9 cellular contexts compared by ENCODE assay signal in genomic region chrX:1582686-1583437, GRCh38. TPM values are rescaled to one million over a fixed set of nuclear protein-coding genes. Genes with fewer than 3 reads are reported as not detected.
A peak's percentile ranks its signal among the peaks of the same experiment; 100 is the strongest.
DNase-seq lines count a peak whose midpoint lies in the region; ATAC-seq lines count a peak whose summit lies in the region.
"Had no signal": no experiment of that assay in that cellular context is flagged by ENCODE, and none has a peak within 500 bp of the region (broad histone marks: within the 10 kb centered on the region; RNA-seq: fewer than 3 reads in every experiment).

No MANE protein-coding gene starts in this region.

- H3K9me3 Mint-ChIP-seq in activated CD4-positive, alpha-beta T cell treated with anti-CD3 and anti-CD28 coated beads for 36 hours (ENCODE audit: low read depth): no peaks in the 10 kb centered on the region
- no peaks in the 10 kb centered on the region for H3K9me3 Mint-ChIP-seq in T-cell
- no peaks in the 10 kb centered on the region for H3K9me3 Mint-ChIP-seq in central memory CD8-positive, alpha-beta T cell
- no peaks in the 10 kb centered on the region for H3K9me3 Mint-ChIP-seq in stimulated activated memory B cell treated with anti-CD40 and anti-IgM and Interleukin-4, amounts not matched to agents 10 μg/mL and 1 μg/mL and 100 μg/mL, for 72 hours

- H3K4me3 Mint-ChIP-seq in activated CD4-positive, alpha-beta T cell treated with anti-CD3 and anti-CD28 coated beads for 36 hours: peak overlapping the region; percentile 15
- H3K4me3 Mint-ChIP-seq in T-cell: peak overlapping the region; percentile 46 to 53 (median 52)
- peak overlapping the region; percentile 22 for H3K4me3 Mint-ChIP-seq in central memory CD8-positive, alpha-beta T cell
- peak overlapping the region; percentile 68 for H3K4me3 Mint-ChIP-seq in stimulated activated memory B cell treated with anti-CD40 and anti-IgM and Interleukin-4, amounts not matched to agents 10 μg/mL and 1 μg/mL and 100 μg/mL, for 72 hours

- ATAC-seq in activated CD4-positive, alpha-beta T cell treated with anti-CD3 and anti-CD28 coated beads for 36 hours: peak; percentile 76
- peak; percentile 49 for ATAC-seq in HG03196 (IDR thresholded peaks at IDR 0.05; ENCODE audit: unreplicated experiment)
- ATAC-seq in T-cell (replicated peaks in 1 of 4): peak; percentile 59 to 93 (median 80)
- ATAC-seq in central memory CD8-positive, alpha-beta T cell (replicated peaks; ENCODE audit: extremely low read depth, poor library complexity, severe bottlenecking): peak; percentile 71
- ATAC-seq in stimulated activated memory B cell treated with anti-CD40 and anti-IgM and Interleukin-4, amounts not matched to agents 10 μg/mL and 1 μg/mL and 100 μg/mL, for 72 hours: peak; percentile 94
- ATAC-seq in GM18498 (IDR thresholded peaks at IDR 0.05; ENCODE audit: unreplicated experiment): no peak

- CTCF ChIA-PET in activated CD4-positive, alpha-beta T cell treated with anti-CD3 and anti-CD28 coated beads for 36 hours (lab: Charles Lee): no interaction called here
- CTCF ChIA-PET in T-cell (lab: Charles Lee): no interaction called here

- no peaks in the 10 kb centered on the region for H3K36me3 Mint-ChIP-seq in activated CD4-positive, alpha-beta T cell treated with anti-CD3 and anti-CD28 coated beads for 36 hours (ENCODE audit: low read depth)
- no peaks in the 10 kb centered on the region for H3K36me3 Mint-ChIP-seq in T-cell
- peaks cover 1% of the 10 kb centered on the region for H3K36me3 Mint-ChIP-seq in central memory CD8-positive, alpha-beta T cell (ENCODE audit: insufficient read depth)
- H3K36me3 Mint-ChIP-seq in stimulated activated memory B cell treated with anti-CD40 and anti-IgM and Interleukin-4, amounts not matched to agents 10 μg/mL and 1 μg/mL and 100 μg/mL, for 72 hours: no peaks in the 10 kb centered on the region

- peaks cover 21% of the 10 kb centered on the region for H3K4me1 Mint-ChIP-seq in activated CD4-positive, alpha-beta T cell treated with anti-CD3 and anti-CD28 coated beads for 36 hours
- H3K4me1 Mint-ChIP-seq in T-cell: peaks cover 26 to 40% (median 30%) of the 10 kb centered on the region in 3 donors
- peaks cover 26% of the 10 kb centered on the region for H3K4me1 Mint-ChIP-seq in central memory CD8-positive, alpha-beta T cell
- peaks cover 36% of the 10 kb centered on the region for H3K4me1 Mint-ChIP-seq in stimulated activated memory B cell treated with anti-CD40 and anti-IgM and Interleukin-4, amounts not matched to agents 10 μg/mL and 1 μg/mL and 100 μg/mL, for 72 hours

- POLR2A ChIA-PET in activated CD4-positive, alpha-beta T cell treated with anti-CD3 and anti-CD28 coated beads for 36 hours (lab: Charles Lee): no interaction called here
- POLR2A ChIA-PET in T-cell (lab: Charles Lee): no interaction called here

- DNase-seq in activated CD4-positive, alpha-beta T cell treated with anti-CD3 and anti-CD28 coated beads for 36 hours: peak; percentile 75
- no peak for DNase-seq in activated CD4-positive, alpha-beta T cell treated with anti-CD3 and anti-CD28 coated beads for 1 hour
- DNase-seq in T-cell (peak in 4 of 34 experiments; percentile 26 to 63 (median 36)), NCI-H146 (lab: John Stamatoyannopoulos, UW) (no peak)
- DNase-seq in central memory CD8-positive, alpha-beta T cell (ENCODE audit: low spot score in 2 of 2): peak in 1 of 2 donors; percentile 26

- H3K27me3 Mint-ChIP-seq in activated CD4-positive, alpha-beta T cell treated with anti-CD3 and anti-CD28 coated beads for 36 hours: no peaks in the 10 kb centered on the region
- no peaks in the 10 kb centered on the region for H3K27me3 Mint-ChIP-seq in T-cell
- H3K27me3 Mint-ChIP-seq in central memory CD8-positive, alpha-beta T cell: no peaks in the 10 kb centered on the region
- no peaks in the 10 kb centered on the region for H3K27me3 Mint-ChIP-seq in stimulated activated memory B cell treated with anti-CD40 and anti-IgM and Interleukin-4, amounts not matched to agents 10 μg/mL and 1 μg/mL and 100 μg/mL, for 72 hours

- intact Hi-C loops in activated CD4-positive, alpha-beta T cell treated with anti-CD3 and anti-CD28 coated beads for 36 hours (cut with DNase I, micrococcal nuclease): loop anchor here (1.0 to 5.0 kb wide), 4 partner anchors 46 to 261 kb away; partner anchors contain the start of gene P2RY8 (in 1 of the 2)

- H3K27ac Mint-ChIP-seq in activated CD4-positive, alpha-beta T cell treated with anti-CD3 and anti-CD28 coated beads for 36 hours: peak overlapping the region; percentile 81
- H3K27ac Mint-ChIP-seq in T-cell: peak overlapping the region; percentile 81 to 89
- H3K27ac Mint-ChIP-seq in central memory CD8-positive, alpha-beta T cell (ENCODE audit: low read depth): peak overlapping the region; percentile 92
- H3K27ac Mint-ChIP-seq in stimulated activated memory B cell treated with anti-CD40 and anti-IgM and Interleukin-4, amounts not matched to agents 10 μg/mL and 1 μg/mL and 100 μg/mL, for 72 hours: peak overlapping the region; percentile 94

RNA-seq across cellular contexts. Expression of gene AKAP17A, which starts 8.5 kb away (rescaled TPM):
- 10 to 100 TPM; 49.7 to 51.2 TPM for total RNA-seq in activated CD4-positive, alpha-beta T cell treated with anti-CD3 and anti-CD28 coated beads for 36 hours
- 100 to 1,000 TPM; 120 to 162 (median 155) TPM for total RNA-seq in T-cell

RNA-seq across cellular contexts. Expression of gene ASMT, which starts 32.0 kb away (rescaled TPM):
- total RNA-seq in activated CD4-positive, alpha-beta T cell treated with anti-CD3 and anti-CD28 coated beads for 36 hours: under 1 TPM; 0.51 to 0.82 TPM
- total RNA-seq in T-cell: under 1 TPM in 1 of 5 donors, not detected in 4; 0.98 TPM
- total RNA-seq: pulmonary artery endothelial cell had no signal

RNA-seq across cellular contexts. Expression of gene P2RY8, which starts 45.9 kb away (rescaled TPM):
- 10 to 100 TPM; 19.8 to 21.2 TPM for total RNA-seq in activated CD4-positive, alpha-beta T cell treated with anti-CD3 and anti-CD28 coated beads for 36 hours
- total RNA-seq in T-cell: 100 to 1,000 TPM; 114 to 219 (median 182) TPM
- total RNA-seq: pulmonary artery endothelial cell had no signal

Comparison
In these comparisons a context has a peak if more than half of its experiments do, and no peak if none do; other contexts are left out.
1. H3K4me3 Mint-ChIP-seq: peak in every context shown above with its lines; median percentile 68 in stimulated activated memory B cell treated with anti-CD40 and anti-IgM and Interleukin-4, amounts not matched to agents 10 μg/mL and 1 μg/mL and 100 μg/mL, for 72 hours; 52 in T-cell; 22 in central memory CD8-positive, alpha-beta T cell; 15 in activated CD4-positive, alpha-beta T cell treated with anti-CD3 and anti-CD28 coated beads for 36 hours.
2. RNA of gene P2RY8, which starts 45.9 kb away (total RNA-seq): 114 to 219 TPM in T-cell; 19.8 to 21.2 TPM in activated CD4-positive, alpha-beta T cell treated with anti-CD3 and anti-CD28 coated beads for 36 hours; every median in the first group is over 4 times any median in the second.
3. Peak in every context shown above with its lines, with median percentiles within 50 percentile points of each other: H3K27ac Mint-ChIP-seq.